Comparison of ENCODE assay signal across 28 cellular contexts in the genomic region with DNA sequence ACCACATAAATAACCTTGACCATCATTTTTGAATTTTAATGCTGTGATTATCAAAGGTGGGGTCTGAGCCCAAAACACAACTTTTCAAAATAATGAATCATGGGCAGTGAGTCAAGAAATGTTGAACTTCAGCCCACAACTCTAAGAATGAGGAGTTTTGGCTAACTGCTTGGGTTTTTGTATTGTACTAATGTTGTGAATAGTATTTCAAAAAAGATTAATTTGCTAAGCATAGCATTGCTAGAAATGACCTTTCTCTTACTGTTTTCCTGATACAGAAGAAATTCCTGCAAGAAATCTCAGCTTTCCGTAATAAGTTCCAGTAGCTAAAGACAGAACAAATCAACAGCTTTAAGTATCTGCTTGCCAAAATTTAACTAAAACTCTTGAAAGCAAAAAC.
"Had no signal": no experiment of that assay in that cellular context is flagged by ENCODE, and none has a peak within 500 bp of the region (broad histone marks: within the 10 kb centered on the region; RNA-seq: fewer than 3 reads in every experiment).

No MANE protein-coding gene starts in this region.

- H3K27me3 Mint-ChIP-seq: activated CD4-positive, alpha-beta T cell treated with anti-CD3 and anti-CD28 coated beads, Interleukin-2, amount 10 ng/mL, durations not matched to agents 24 days and 14 days had no signal

- DNase-seq: activated CD4-positive, alpha-beta memory T cell treated with anti-CD3 and anti-CD28 coated beads, Interleukin-2, amount 10 ng/mL, durations not matched to agents 7 days and 5 days; activated CD4-positive, alpha-beta T cell treated with anti-CD3 and anti-CD28 coated beads, Interleukin-2, amount 10 ng/mL, durations not matched to agents 24 days and 14 days; activated CD4-positive, CD25-positive, alpha-beta regulatory T cell treated with anti-CD3 and anti-CD28 coated beads, Interleukin-2, amount 50 U/mL, for 72 hours; activated gamma-delta T cell treated with Interleukin-2 at 50 U/mL for 16 hours; activated naive CD8-positive, alpha-beta T cell treated with anti-CD3 and anti-CD28 coated beads, Interleukin-2, amount 50 U/mL, for 24 hours; activated T-cell treated with anti-CD3 and anti-CD28 coated beads, Interleukin-2, amount 50 U/mL, for 4 hours; anterior cingulate cortex; effector CD4-positive, alpha-beta T cell; esophagus squamous epithelium; heart left ventricle; hypothalamus; left ventricle myocardium superior; right lobe of liver; stimulated activated CD4-positive, alpha-beta T cell treated with anti-CD3 and anti-CD28 coated beads, Interleukin-4, amount 100 ng/mL, for 4 hours; stimulated activated CD8-positive, alpha-beta memory T cell treated with anti-CD3 and anti-CD28 coated beads, Interleukin-4, amount 100 ng/mL, for 48 hours; stimulated activated naive CD8-positive, alpha-beta T cell treated with anti-CD3 and anti-CD28 coated beads, Interleukin-15, amount 100 ng/mL, for 72 hours; substantia nigra; T-helper 2 cell; uterus had no signal

- H3K27ac ChIP-seq: epithelial cell of prostate, esophagus squamous epithelium, heart left ventricle, right lobe of liver, skin epidermis, uterus had no signal

- H3K36me3 ChIP-seq: esophagus squamous epithelium, heart left ventricle, right lobe of liver, uterus had no signal

- H3K27ac Mint-ChIP-seq: activated CD4-positive, alpha-beta memory T cell treated with anti-CD3 and anti-CD28 coated beads, Interleukin-2, amount 10 ng/mL, durations not matched to agents 7 days and 5 days; activated CD4-positive, alpha-beta T cell treated with anti-CD3 and anti-CD28 coated beads, Interleukin-2, amount 10 ng/mL, durations not matched to agents 24 days and 14 days; activated naive CD4-positive, alpha-beta T cell treated with anti-CD3 and anti-CD28 coated beads, Interleukin-2, amount 50 U/mL, for 24 hours; activated naive CD8-positive, alpha-beta T cell treated with anti-CD3 and anti-CD28 coated beads, Interleukin-2, amount 50 U/mL, for 24 hours; activated T-helper 17 cell treated with anti-CD3 and anti-CD28 coated beads, Interleukin-2, amount 50 U/mL, for 72 hours; stimulated activated memory B cell treated with anti-CD40 and anti-IgM and Interleukin-4, amounts not matched to agents 10 μg/mL and 1 μg/mL and 100 μg/mL, for 72 hours; stimulated activated naive CD8-positive, alpha-beta T cell treated with anti-CD3 and anti-CD28 coated beads, Interleukin-15, amount 100 ng/mL, for 72 hours; type B pancreatic cell had no signal

- H3K9me3 ChIP-seq: esophagus squamous epithelium, heart left ventricle, right lobe of liver, uterus had no signal

- H3K4me1 ChIP-seq: esophagus squamous epithelium, heart left ventricle, right lobe of liver, uterus had no signal

- ATAC-seq: activated naive CD8-positive, alpha-beta T cell treated with anti-CD3 and anti-CD28 coated beads, Interleukin-2, amount 50 U/mL, for 24 hours; activated T-cell treated with anti-CD3 and anti-CD28 coated beads, Interleukin-2, amount 50 U/mL, for 4 hours; activated T-helper 17 cell treated with anti-CD3 and anti-CD28 coated beads, Interleukin-2, amount 50 U/mL, for 72 hours; heart left ventricle; left ventricle myocardium superior; right lobe of liver; stimulated activated memory B cell treated with anti-CD40 and anti-IgM and Interleukin-4, amounts not matched to agents 10 μg/mL and 1 μg/mL and 100 μg/mL, for 72 hours; stimulated activated naive CD8-positive, alpha-beta T cell treated with anti-CD3 and anti-CD28 coated beads, Interleukin-15, amount 100 ng/mL, for 72 hours had no signal

- H3K27me3 ChIP-seq: heart left ventricle, right lobe of liver had no signal

- H3K4me3 ChIP-seq: esophagus squamous epithelium, heart left ventricle, right lobe of liver, skin epidermis, uterus had no signal

- FAIRE-seq: colon had no signal

- H3K4me3 Mint-ChIP-seq: activated CD4-positive, alpha-beta memory T cell treated with anti-CD3 and anti-CD28 coated beads, Interleukin-2, amount 10 ng/mL, durations not matched to agents 7 days and 5 days; activated CD4-positive, alpha-beta T cell treated with anti-CD3 and anti-CD28 coated beads, Interleukin-2, amount 10 ng/mL, durations not matched to agents 24 days and 14 days; activated naive CD4-positive, alpha-beta T cell treated with anti-CD3 and anti-CD28 coated beads, Interleukin-2, amount 50 U/mL, for 24 hours; activated naive CD8-positive, alpha-beta T cell treated with anti-CD3 and anti-CD28 coated beads, Interleukin-2, amount 50 U/mL, for 24 hours; activated T-cell treated with anti-CD3 and anti-CD28 coated beads, Interleukin-2, amount 50 U/mL, for 4 hours; activated T-helper 17 cell treated with anti-CD3 and anti-CD28 coated beads, Interleukin-2, amount 50 U/mL, for 72 hours; central memory CD8-positive, alpha-beta T cell; nephron; stimulated activated memory B cell treated with anti-CD40 and anti-IgM and Interleukin-4, amounts not matched to agents 10 μg/mL and 1 μg/mL and 100 μg/mL, for 72 hours; stimulated activated naive CD8-positive, alpha-beta T cell treated with anti-CD3 and anti-CD28 coated beads, Interleukin-15, amount 100 ng/mL, for 72 hours; type B pancreatic cell had no signal

- H3K9me3 Mint-ChIP-seq: activated CD4-positive, alpha-beta memory T cell treated with anti-CD3 and anti-CD28 coated beads, Interleukin-2, amount 10 ng/mL, durations not matched to agents 7 days and 5 days; activated CD4-positive, alpha-beta T cell treated with anti-CD3 and anti-CD28 coated beads, Interleukin-2, amount 10 ng/mL, durations not matched to agents 24 days and 14 days; activated naive CD4-positive, alpha-beta T cell treated with anti-CD3 and anti-CD28 coated beads, Interleukin-2, amount 50 U/mL, for 24 hours; activated naive CD8-positive, alpha-beta T cell treated with anti-CD3 and anti-CD28 coated beads, Interleukin-2, amount 50 U/mL, for 24 hours; activated T-cell treated with anti-CD3 and anti-CD28 coated beads, Interleukin-2, amount 50 U/mL, for 4 hours; activated T-helper 17 cell treated with anti-CD3 and anti-CD28 coated beads, Interleukin-2, amount 50 U/mL, for 72 hours; central memory CD8-positive, alpha-beta T cell; nephron; stimulated activated memory B cell treated with anti-CD40 and anti-IgM and Interleukin-4, amounts not matched to agents 10 μg/mL and 1 μg/mL and 100 μg/mL, for 72 hours; stimulated activated naive CD8-positive, alpha-beta T cell treated with anti-CD3 and anti-CD28 coated beads, Interleukin-15, amount 100 ng/mL, for 72 hours; type B pancreatic cell had no signal

- H3K36me3 Mint-ChIP-seq: activated naive CD4-positive, alpha-beta T cell treated with anti-CD3 and anti-CD28 coated beads, Interleukin-2, amount 50 U/mL, for 24 hours; stimulated activated memory B cell treated with anti-CD40 and anti-IgM and Interleukin-4, amounts not matched to agents 10 μg/mL and 1 μg/mL and 100 μg/mL, for 72 hours; type B pancreatic cell had no signal

- H3K4me1 Mint-ChIP-seq: activated CD4-positive, alpha-beta memory T cell treated with anti-CD3 and anti-CD28 coated beads, Interleukin-2, amount 10 ng/mL, durations not matched to agents 7 days and 5 days; activated CD4-positive, alpha-beta T cell treated with anti-CD3 and anti-CD28 coated beads, Interleukin-2, amount 10 ng/mL, durations not matched to agents 24 days and 14 days; activated naive CD4-positive, alpha-beta T cell treated with anti-CD3 and anti-CD28 coated beads, Interleukin-2, amount 50 U/mL, for 24 hours; activated naive CD8-positive, alpha-beta T cell treated with anti-CD3 and anti-CD28 coated beads, Interleukin-2, amount 50 U/mL, for 24 hours; activated T-helper 17 cell treated with anti-CD3 and anti-CD28 coated beads, Interleukin-2, amount 50 U/mL, for 72 hours; central memory CD8-positive, alpha-beta T cell; stimulated activated memory B cell treated with anti-CD40 and anti-IgM and Interleukin-4, amounts not matched to agents 10 μg/mL and 1 μg/mL and 100 μg/mL, for 72 hours; stimulated activated naive CD8-positive, alpha-beta T cell treated with anti-CD3 and anti-CD28 coated beads, Interleukin-15, amount 100 ng/mL, for 72 hours had no signal
